In genomic region chr3:23921052-23921511, GRCh38 we compare ENCODE assay signal across 15 cellular contexts. TPM values are rescaled to one million over a fixed set of nuclear protein-coding genes. Genes with fewer than 3 reads are reported as not detected.
A peak's percentile ranks its signal among the peaks of the same experiment; 100 is the strongest.
DNase-seq lines count a peak whose midpoint lies in the region; ATAC-seq and TF ChIP-seq lines count a peak whose summit lies in the region.
"Had no signal": no experiment of that assay in that cellular context is flagged by ENCODE, and none has a peak within 500 bp of the region (broad histone marks: within the 10 kb centered on the region; RNA-seq: fewer than 3 reads in every experiment).

No MANE protein-coding gene starts in this region.

- peaks cover 21% of the 10 kb centered on the region for H3K36me3 ChIP-seq in effector memory CD4-positive, alpha-beta T cell (ENCODE audit: control insufficient read depth, insufficient read depth, low read length)
- H3K36me3 ChIP-seq: uterus had no signal

- no peaks in the 10 kb centered on the region for H3K9me3 ChIP-seq in effector memory CD4-positive, alpha-beta T cell (ENCODE audit: control insufficient read depth, low read length)
- H3K9me3 ChIP-seq: ascending aorta, uterus had no signal

- H3K27me3 ChIP-seq in effector memory CD4-positive, alpha-beta T cell (replicated peaks; ENCODE audit: control insufficient read depth, insufficient read depth, low read length, poor library complexity, severe bottlenecking): no peaks in the 10 kb centered on the region
- H3K27me3 ChIP-seq: ascending aorta, uterus had no signal

- no peak overlapping the region for H3K4me3 ChIP-seq in effector memory CD4-positive, alpha-beta T cell (ENCODE audit: insufficient read depth, low read depth, low read length, poor library complexity, severe bottlenecking)
- H3K4me3 ChIP-seq: ascending aorta, uterus had no signal

- no peak for DNase-seq in activated T-cell treated with anti-CD3 and anti-CD28 coated beads, Interleukin-2, amount 50 U/mL, for 24 hours
- no peak for DNase-seq in activated T-cell treated with anti-CD3 and anti-CD28 coated beads, Interleukin-2, amount 50 U/mL, for 1 hour
- DNase-seq in HFFc6: no peak
- DNase-seq in activated naive CD8-positive, alpha-beta T cell treated with anti-CD3 and anti-CD28 coated beads for 36 hours: no peak
- no peak for DNase-seq in AG08395 (ENCODE audit: low spot score)
- DNase-seq in effector memory CD4-positive, alpha-beta T cell: no peak
- DNase-seq: activated CD4-positive, CD25-positive, alpha-beta regulatory T cell; islet precursor cell; KBM-7; NCI-H2029; retina; uterus had no signal

- ATAC-seq in HG03571 (IDR thresholded peaks at IDR 0.05; ENCODE audit: unreplicated experiment): no peak

- H3K9me3 Mint-ChIP-seq in activated T-cell treated with anti-CD3 and anti-CD28 coated beads, Interleukin-2, amount 50 U/mL, for 24 hours: no peaks in the 10 kb centered on the region
- H3K9me3 Mint-ChIP-seq in HFFc6: 0 out of 2 replicates have a peak, but pooled peaks cover 3% of the 10 kb centered on the region
- H3K9me3 Mint-ChIP-seq in activated naive CD8-positive, alpha-beta T cell treated with anti-CD3 and anti-CD28 coated beads for 36 hours: no peaks in the 10 kb centered on the region
- H3K9me3 Mint-ChIP-seq in nephron: no peaks in the 10 kb centered on the region

- peaks cover 12% of the 10 kb centered on the region for H3K4me1 ChIP-seq in effector memory CD4-positive, alpha-beta T cell (ENCODE audit: control insufficient read depth, insufficient read depth, low read length, poor library complexity, severe bottlenecking)

- peak overlapping the region; percentile 100 for H3K27ac Mint-ChIP-seq in activated T-cell treated with anti-CD3 and anti-CD28 coated beads, Interleukin-2, amount 50 U/mL, for 24 hours
- H3K27ac Mint-ChIP-seq in HFFc6: peak overlapping the region; percentile 38
- peak overlapping the region; percentile 57 for H3K27ac Mint-ChIP-seq in activated naive CD8-positive, alpha-beta T cell treated with anti-CD3 and anti-CD28 coated beads for 36 hours
- peak overlapping the region in 1 of 3 experiments; percentile 28 for H3K27ac Mint-ChIP-seq in nephron

- peaks cover 68% of the 10 kb centered on the region for H3K36me3 Mint-ChIP-seq in activated T-cell treated with anti-CD3 and anti-CD28 coated beads, Interleukin-2, amount 50 U/mL, for 24 hours (ENCODE audit: low read depth)
- H3K36me3 Mint-ChIP-seq in HFFc6 (ENCODE audit: low read depth) (peaks cover 45% of the 10 kb centered on the region), nephron (ENCODE audit: low read depth) (peaks cover 65% of the 10 kb centered on the region)
- H3K36me3 Mint-ChIP-seq in activated naive CD8-positive, alpha-beta T cell treated with anti-CD3 and anti-CD28 coated beads for 36 hours: peaks cover 44% of the 10 kb centered on the region

- peak overlapping the region; percentile 100 for H3K4me3 Mint-ChIP-seq in activated T-cell treated with anti-CD3 and anti-CD28 coated beads, Interleukin-2, amount 50 U/mL, for 24 hours
- H3K4me3 Mint-ChIP-seq in HFFc6: no peak overlapping the region
- no peak overlapping the region for H3K4me3 Mint-ChIP-seq in activated naive CD8-positive, alpha-beta T cell treated with anti-CD3 and anti-CD28 coated beads for 36 hours
- H3K4me3 Mint-ChIP-seq in nephron: peak overlapping the region in 2 of 3 experiments; percentile 10 to 46

- H3K27ac ChIP-seq in effector memory CD4-positive, alpha-beta T cell (ENCODE audit: insufficient read depth, low read length, poor library complexity, severe bottlenecking): no peak overlapping the region
- H3K27ac ChIP-seq: ascending aorta, uterus had no signal

- no peaks in the 10 kb centered on the region for H3K27me3 Mint-ChIP-seq in activated T-cell treated with anti-CD3 and anti-CD28 coated beads, Interleukin-2, amount 50 U/mL, for 24 hours
- H3K27me3 Mint-ChIP-seq in HFFc6 (ENCODE audit: insufficient read depth) (peaks cover 7% of the 10 kb centered on the region), nephron (ENCODE audit: low read depth) (no peaks in the 10 kb centered on the region)
- H3K27me3 Mint-ChIP-seq in activated naive CD8-positive, alpha-beta T cell treated with anti-CD3 and anti-CD28 coated beads for 36 hours: no peaks in the 10 kb centered on the region

- TF ChIP-seq CTCF in HFFc6 (IDR thresholded peaks at IDR 0.05) (no peak), nephron (IDR thresholded peaks at IDR 0.05; ENCODE audit: unreplicated experiment in 3 of 3) (no peak)

- peaks cover 20% of the 10 kb centered on the region for H3K4me1 Mint-ChIP-seq in activated T-cell treated with anti-CD3 and anti-CD28 coated beads, Interleukin-2, amount 50 U/mL, for 24 hours (ENCODE audit: low read depth)
- H3K4me1 Mint-ChIP-seq in HFFc6 (ENCODE audit: low read depth) (peaks cover 33% of the 10 kb centered on the region), nephron (peaks cover 33% of the 10 kb centered on the region)
- H3K4me1 Mint-ChIP-seq in activated naive CD8-positive, alpha-beta T cell treated with anti-CD3 and anti-CD28 coated beads for 36 hours: peaks cover 20% of the 10 kb centered on the region

RNA-seq across cellular contexts. Expression of gene RPL15, which starts 4.2 kb away (rescaled TPM):
- total RNA-seq in HFFc6 (2021; fragmentation: NEBNext Ultra II Directional; extraction: Animal tissue kit (Norgen Biotek cat#: 25700)): 1,000 to 10,000 TPM; 1,680 to 2,112 (median 1,953) TPM
- total RNA-seq in activated naive CD8-positive, alpha-beta T cell treated with anti-CD3 and anti-CD28 coated beads for 36 hours: 1,000 to 10,000 TPM; 2,473 to 2,489 TPM

RNA-seq across cellular contexts. Expression of gene NKIRAS1, which starts 4.3 kb away (rescaled TPM):
- total RNA-seq in HFFc6 (2021; fragmentation: NEBNext Ultra II Directional; extraction: Animal tissue kit (Norgen Biotek cat#: 25700)): 10 to 100 TPM; 10.9 to 13.5 (median 11.6) TPM
- 1 to 10 TPM; 6.4 to 6.9 TPM for total RNA-seq in activated naive CD8-positive, alpha-beta T cell treated with anti-CD3 and anti-CD28 coated beads for 36 hours

RNA-seq across cellular contexts. Expression of gene NR1D2, which starts 24.0 kb away (rescaled TPM):
- 10 to 100 TPM; 36.0 to 43.7 (median 40.9) TPM for total RNA-seq in HFFc6 (2021; fragmentation: NEBNext Ultra II Directional; extraction: Animal tissue kit (Norgen Biotek cat#: 25700))
- total RNA-seq in activated naive CD8-positive, alpha-beta T cell treated with anti-CD3 and anti-CD28 coated beads for 36 hours: 1 to 10 TPM; 4.8 to 5.0 TPM

Comparison
In these comparisons a context has a peak if more than half of its experiments do, and no peak if none do; other contexts are left out.
1. H3K4me3 Mint-ChIP-seq: peak in activated T-cell treated with anti-CD3 and anti-CD28 coated beads, Interleukin-2, amount 50 U/mL, for 24 hours (single experiment) and nephron (2 of 3); none in HFFc6 (single experiment) and activated naive CD8-positive, alpha-beta T cell treated with anti-CD3 and anti-CD28 coated beads for 36 hours (single experiment).
2. RNA of gene NR1D2, which starts 24.0 kb away (total RNA-seq): 36.0 to 43.7 TPM in HFFc6; 4.8 to 5.0 TPM in activated naive CD8-positive, alpha-beta T cell treated with anti-CD3 and anti-CD28 coated beads for 36 hours; every median in the first group is over 4 times any median in the second.